22 cellular contexts compared by ENCODE assay signal in the genomic region with DNA sequence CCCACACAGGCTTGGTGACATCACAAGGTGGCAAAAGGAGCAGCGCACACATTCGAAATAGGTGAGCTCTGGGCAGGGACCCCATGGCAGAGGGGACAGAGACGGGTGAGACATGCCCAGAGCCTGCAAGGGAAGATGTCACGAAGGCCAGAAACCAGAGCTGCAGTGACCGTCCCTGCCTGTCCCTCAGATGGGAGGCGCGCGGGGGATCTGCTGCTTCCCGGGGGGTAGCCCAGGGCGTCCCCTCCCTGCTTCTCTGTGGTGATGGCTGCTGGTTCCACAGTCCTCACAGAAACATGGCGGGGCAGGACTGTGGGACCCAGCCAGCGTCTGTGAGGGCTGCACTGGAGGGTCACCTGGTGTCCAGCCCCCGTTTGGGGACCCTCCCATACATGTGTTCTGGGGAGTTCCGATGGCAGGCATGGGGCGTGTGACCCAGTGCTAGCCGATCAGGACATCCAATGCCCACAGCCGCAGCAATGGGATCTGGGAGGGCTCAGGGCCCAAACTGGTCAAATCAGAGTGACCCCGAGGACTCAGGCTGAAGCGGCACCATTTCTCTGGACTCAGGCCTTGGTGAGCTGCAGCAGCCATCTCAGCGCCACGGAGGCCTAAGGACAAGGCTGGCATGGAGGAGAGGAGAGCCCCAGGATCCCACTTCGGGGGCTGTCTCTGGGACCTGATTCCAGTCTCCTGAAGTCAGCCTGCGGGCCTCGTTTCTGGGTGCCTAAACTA. TPM values are rescaled to one million over a fixed set of nuclear protein-coding genes. Genes with fewer than 3 reads are reported as not detected.
DNase-seq lines count a peak whose midpoint lies in the region; ATAC-seq and TF ChIP-seq lines count a peak whose summit lies in the region.
"Had no signal": no experiment of that assay in that cellular context is flagged by ENCODE, and none has a peak within 500 bp of the region (broad histone marks: within the 10 kb centered on the region; RNA-seq: fewer than 3 reads in every experiment).

No MANE protein-coding gene starts in this region.

- H3K27ac ChIP-seq in BLaER1 (no peak overlapping the region), PC-3 (ENCODE audit: low read length) (no peak overlapping the region)
- H3K27ac ChIP-seq: SJCRH30 had no signal

- no peaks in the 10 kb centered on the region for H3K9me2 ChIP-seq in PC-3 (replicated peaks; ENCODE audit: low read length)

- TF ChIP-seq CTCF in nephron progenitor cell (IDR thresholded peaks at IDR 0.05) (no peak), PC-3 (conservative IDR thresholded peaks at IDR 0.05; ENCODE audit: low read depth, low read length) (no peak)

- no peaks in the 10 kb centered on the region for H3K27me3 Mint-ChIP-seq in effector memory CD8-positive, alpha-beta T cell
- peaks cover 6% of the 10 kb centered on the region for H3K27me3 Mint-ChIP-seq in nephron progenitor cell (ENCODE audit: low read depth, poor library complexity)
- H3K27me3 Mint-ChIP-seq: CD4-positive, alpha-beta T cell had no signal

- H3K27me3 ChIP-seq in BLaER1 (no peaks in the 10 kb centered on the region), NT2/D1 (ENCODE audit: insufficient read depth, insufficient read length) (no peaks in the 10 kb centered on the region), PC-3 (ENCODE audit: low read length) (no peaks in the 10 kb centered on the region)

- DNase-seq in NT2/D1 (ENCODE audit: low read depth, low spot score) (no peak), nephron progenitor cell (no peak), PC-3 (no peak), UCSD-AML1 (lab: John Stamatoyannopoulos, UW; ENCODE audit: unreplicated experiment) (no peak), NCI-H146 treated with DMSO at 0.1 percent for 48 hours (lab: John Stamatoyannopoulos, UW; ENCODE audit: unreplicated experiment) (no peak)
- no peak for DNase-seq in effector memory CD8-positive, alpha-beta T cell
- DNase-seq: CD4-positive, alpha-beta T cell; COR-L47; DMS53; H7; KBM-7; NCI-H1105; NCI-H1436 treated with DMSO at 0.1 percent for 48 hours; NCI-H1930; NCI-H446; NCI-H524 treated with DMSO at 0.1 percent for 48 hours; NCI-H82; NK-92 treated with Interleukin-12 subunit alpha and Interleukin-12 subunit beta, amount 100 ng/mL, for 24 hours; SJCRH30 had no signal

- peaks cover 71% of the 10 kb centered on the region for H3K4me1 ChIP-seq in BLaER1
- peaks cover 11% of the 10 kb centered on the region for H3K4me1 ChIP-seq in NT2/D1 (ENCODE audit: insufficient read depth, insufficient read length)
- peaks cover 37% of the 10 kb centered on the region for H3K4me1 ChIP-seq in PC-3 (ENCODE audit: insufficient read depth, low read length)

- CTCF ChIA-PET in PC-3 (lab: Charles Lee) = no interaction called here

- no peaks in the 10 kb centered on the region for H3K79me2 ChIP-seq in PC-3 (ENCODE audit: low read length)

- intact Hi-C loops in PC-3 (cut with micrococcal nuclease) = no loop called here

- no peak overlapping the region; the same call in 1 of the 2 replicates for H3K9ac ChIP-seq in BLaER1
- H3K9ac ChIP-seq in NT2/D1 (ENCODE audit: insufficient read length, low read depth) = peak overlapping the region; percentile 10
- H3K9ac ChIP-seq in PC-3 (ENCODE audit: low read length) = no peak overlapping the region

- H2AFZ ChIP-seq in PC-3 (ENCODE audit: low read length) = no peak overlapping the region

- no peaks in the 10 kb centered on the region for H3K36me3 Mint-ChIP-seq in effector memory CD8-positive, alpha-beta T cell (ENCODE audit: insufficient read depth)
- no peaks in the 10 kb centered on the region for H3K36me3 Mint-ChIP-seq in nephron progenitor cell (ENCODE audit: low read depth)

- no peaks in the 10 kb centered on the region for H3K9me3 Mint-ChIP-seq in effector memory CD8-positive, alpha-beta T cell
- no peaks in the 10 kb centered on the region for H3K9me3 Mint-ChIP-seq in nephron progenitor cell
- H3K9me3 Mint-ChIP-seq: CD4-positive, alpha-beta T cell had no signal

- H3K9me3 ChIP-seq in BLaER1 (no peaks in the 10 kb centered on the region), NT2/D1 (ENCODE audit: insufficient read depth, low read length) (no peaks in the 10 kb centered on the region), PC-3 (ENCODE audit: low read length) (no peaks in the 10 kb centered on the region)
- H3K9me3 ChIP-seq: SJCRH30 had no signal

- H3K4me2 ChIP-seq in BLaER1 (0 out of 2 replicates have a peak overlapping the region, but pooled peaks have one; percentile 37), PC-3 (ENCODE audit: low read length) (no peak overlapping the region)

- H3F3A ChIP-seq in PC-3 (ENCODE audit: low read length, unreplicated experiment) = no peaks in the 10 kb centered on the region

- peaks cover 16 to 17% of the 10 kb centered on the region in 2 donors for H3K4me1 Mint-ChIP-seq in effector memory CD8-positive, alpha-beta T cell (ENCODE audit: low read depth in 2 of 2)
- peaks cover 69% of the 10 kb centered on the region for H3K4me1 Mint-ChIP-seq in nephron progenitor cell

- POLR2A ChIA-PET in PC-3 (lab: Charles Lee; ENCODE audit: unreplicated experiment) = no interaction called here

- H4K20me1 ChIP-seq in BLaER1 = 0 out of 2 replicates have a peak, but pooled peaks cover 21% of the 10 kb centered on the region
- H4K20me1 ChIP-seq in PC-3 (ENCODE audit: low read length) = no peaks in the 10 kb centered on the region

- H3K4me3 ChIP-seq in BLaER1 (no peak overlapping the region), NT2/D1 (ENCODE audit: insufficient read length, low read depth) (no peak overlapping the region), PC-3 (ENCODE audit: low read length) (no peak overlapping the region)
- H3K4me3 ChIP-seq: SJCRH30 had no signal

- ATAC-seq in effector memory CD8-positive, alpha-beta T cell (replicated peaks) = no peak
- no peak for ATAC-seq in PC-3
- no peak for ATAC-seq in GM21786 (IDR thresholded peaks at IDR 0.05; ENCODE audit: unreplicated experiment)
- ATAC-seq: SK-N-SH treated with all-trans-retinoic acid at 6 μM for 48 hours had no signal

- H3K27ac Mint-ChIP-seq in effector memory CD8-positive, alpha-beta T cell = peak overlapping the region; percentile 71 to 74
- peak overlapping the region; percentile 73 for H3K27ac Mint-ChIP-seq in nephron progenitor cell
- H3K27ac Mint-ChIP-seq: CD4-positive, alpha-beta T cell had no signal

- H3K4me3 Mint-ChIP-seq in effector memory CD8-positive, alpha-beta T cell = no peak overlapping the region
- H3K4me3 Mint-ChIP-seq in nephron progenitor cell = no peak overlapping the region
- H3K4me3 Mint-ChIP-seq: CD4-positive, alpha-beta T cell had no signal

- no TSS peak for BruUV-seq in PC-3 (replicated peaks; lab: Mats Ljungman, UMichigan)

- H3K36me3 ChIP-seq in BLaER1 (no peaks in the 10 kb centered on the region), NT2/D1 (ENCODE audit: insufficient read depth, insufficient read length, low read length) (no peaks in the 10 kb centered on the region), PC-3 (ENCODE audit: low read depth, low read length) (no peaks in the 10 kb centered on the region)
- H3K36me3 ChIP-seq: SJCRH30 had no signal

RNA-seq across cellular contexts. Expression of a gene that starts 20.7 kb away (rescaled TPM):
- total RNA-seq in PC-3 (2014; rRNA removed) = 18.1 and 32.9 TPM in 2 replicates

RNA-seq across cellular contexts. Expression of a gene that starts 37.5 kb away (rescaled TPM):
- 6.8 and 8.9 TPM in 2 replicates for total RNA-seq in PC-3 (2014; rRNA removed)
